Comparison of ENCODE assay signal across 9 cellular contexts in genomic region chr11:69888671-69889076, GRCh38.
DNase-seq lines count a peak whose midpoint lies in the region; ATAC-seq and TF ChIP-seq lines count a peak whose summit lies in the region.
"Had no signal": no experiment of that assay in that cellular context is flagged by ENCODE, and none has a peak within 500 bp of the region (broad histone marks: within the 10 kb centered on the region; RNA-seq: fewer than 3 reads in every experiment).

No MANE protein-coding gene starts in this region.

- ATAC-seq in activated T-cell treated with anti-CD3 and anti-CD28 coated beads, Interleukin-2, amount 50 U/mL, for 4 hours, result peak; percentile 54 to 77
- no peak for ATAC-seq in omental fat pad (ENCODE audit: low FRiP score)
- ATAC-seq in HG02970 (IDR thresholded peaks at IDR 0.05; ENCODE audit: low FRiP score, unreplicated experiment), result no peak

- H3K27me3 Mint-ChIP-seq in CD8-positive, alpha-beta memory T cell, result peaks cover 7 to 30% of the 10 kb centered on the region in 2 donors
- peaks cover 38% of the 10 kb centered on the region for H3K27me3 Mint-ChIP-seq in activated T-cell treated with anti-CD3 and anti-CD28 coated beads, Interleukin-2, amount 50 U/mL, for 4 hours (ENCODE audit: low read depth)

- WGBS in thyroid gland, 2 donors, result 4 to 7% methylated on average over 3 to 5 of the region's 7 CpGs

- no peaks in the 10 kb centered on the region for H3K9me3 Mint-ChIP-seq in CD8-positive, alpha-beta memory T cell
- H3K9me3 Mint-ChIP-seq in activated T-cell treated with anti-CD3 and anti-CD28 coated beads, Interleukin-2, amount 50 U/mL, for 4 hours, result no peaks in the 10 kb centered on the region
- H3K9me3 Mint-ChIP-seq: T-helper 1 cell treated with Interleukin-12 subunit alpha and Interleukin-12 subunit beta and Interleukin-4 antibody, amounts not matched to agents 30 μg/mL and 1 μg/mL, for 36 hours had no signal

- CTCF ChIA-PET in CD8-positive, alpha-beta memory T cell (lab: Charles Lee), result interaction anchor here (0.9 kb wide), 1 partner anchor 214 kb away, joined by 3 read pairs; the partner anchor contains the start of gene LTO1

- TF ChIP-seq POLR2A in thyroid gland (IDR thresholded peaks at IDR 0.05), result no peak

- no peak overlapping the region for H3K27ac ChIP-seq in CD8-positive, alpha-beta memory T cell (ENCODE audit: low read depth, low read length)
- H3K27ac ChIP-seq in thyroid gland, result no peak overlapping the region

- peak; percentile 41 to 73 (median 52) for DNase-seq in CD8-positive, alpha-beta memory T cell
- DNase-seq in HS-5 (ENCODE audit: low read depth) (peak; percentile 23), fibroblast of peridontal ligament (ENCODE audit: extremely low read depth) (peak; percentile 52), omental fat pad (ENCODE audit: low spot score) (peak; percentile 56), thyroid gland (peak; percentile 59 to 66)
- DNase-seq in activated T-cell treated with anti-CD3 and anti-CD28 coated beads, Interleukin-2, amount 50 U/mL, for 4 hours, result peak; percentile 63

- H3K4me3 ChIP-seq in CD8-positive, alpha-beta memory T cell (ENCODE audit: low read length), result no peak overlapping the region
- no peak overlapping the region for H3K4me3 ChIP-seq in thyroid gland (replicated peaks in 1 of 3)

- peaks cover 0 to 7% (median 5%) of the 10 kb centered on the region in 3 donors for H3K4me1 Mint-ChIP-seq in CD8-positive, alpha-beta memory T cell
- H3K4me1 Mint-ChIP-seq in activated T-cell treated with anti-CD3 and anti-CD28 coated beads, Interleukin-2, amount 50 U/mL, for 4 hours (ENCODE audit: low read depth), result no peaks in the 10 kb centered on the region

- H3K4me1 ChIP-seq in CD8-positive, alpha-beta memory T cell (ENCODE audit: insufficient read depth, low read length), result no peaks in the 10 kb centered on the region
- peaks cover 0 to 4% of the 10 kb centered on the region in 2 donors for H3K4me1 ChIP-seq in thyroid gland

- no peaks in the 10 kb centered on the region for H3K9me3 ChIP-seq in CD8-positive, alpha-beta memory T cell (ENCODE audit: low read length)
- no peaks in the 10 kb centered on the region for H3K9me3 ChIP-seq in thyroid gland

- H3K27ac Mint-ChIP-seq in CD8-positive, alpha-beta memory T cell, result no peak overlapping the region
- H3K27ac Mint-ChIP-seq: T-helper 1 cell treated with Interleukin-12 subunit alpha and Interleukin-12 subunit beta and Interleukin-4 antibody, amounts not matched to agents 30 μg/mL and 1 μg/mL, for 36 hours had no signal

- H3K4me3 Mint-ChIP-seq in CD8-positive, alpha-beta memory T cell, result no peak overlapping the region
- no peak overlapping the region for H3K4me3 Mint-ChIP-seq in activated T-cell treated with anti-CD3 and anti-CD28 coated beads, Interleukin-2, amount 50 U/mL, for 4 hours
- H3K4me3 Mint-ChIP-seq: T-helper 1 cell treated with Interleukin-12 subunit alpha and Interleukin-12 subunit beta and Interleukin-4 antibody, amounts not matched to agents 30 μg/mL and 1 μg/mL, for 36 hours had no signal

- POLR2A ChIA-PET in CD8-positive, alpha-beta memory T cell (lab: Charles Lee), result no interaction called here

- TF ChIP-seq CTCF in omental fat pad (IDR thresholded peaks at IDR 0.05) (no peak), thyroid gland (IDR thresholded peaks at IDR 0.05) (peak; percentile 54 to 86 (median 66))

- H3K36me3 Mint-ChIP-seq in CD8-positive, alpha-beta memory T cell, result no peaks in the 10 kb centered on the region
- no peaks in the 10 kb centered on the region for H3K36me3 Mint-ChIP-seq in activated T-cell treated with anti-CD3 and anti-CD28 coated beads, Interleukin-2, amount 50 U/mL, for 4 hours (ENCODE audit: insufficient read depth)

- H3K27me3 ChIP-seq in CD8-positive, alpha-beta memory T cell (ENCODE audit: insufficient read depth, low read length, poor library complexity, severe bottlenecking), result peaks cover 6% of the 10 kb centered on the region
- no peaks in the 10 kb centered on the region for H3K27me3 ChIP-seq in thyroid gland

- no peaks in the 10 kb centered on the region for H3K36me3 ChIP-seq in CD8-positive, alpha-beta memory T cell (ENCODE audit: insufficient read depth, low read length)
- H3K36me3 ChIP-seq in thyroid gland, result no peaks in the 10 kb centered on the region

- intact Hi-C loops in thyroid gland (cut with DNase I), result loop anchor here (2.0 kb wide), 1 partner anchor 202 kb away; no protein-coding TSS in a partner anchor

TF ChIP-seq in PFSK-1, 5 proteins besides CTCF, POLR2A, EP300 and RAD21:
- TF ChIP-seq TAF1 (IDR thresholded peaks at IDR 0.05; ENCODE audit: borderline replicate concordance, insufficient read depth, low read length) (no peak), FOXP2 (optimal IDR thresholded peaks at IDR 0.05; ENCODE audit: borderline replicate concordance, extremely low read depth, extremely low read length, insufficient read depth) (peak; percentile 50), REST (IDR thresholded peaks at IDR 0.05; ENCODE audit: insufficient read depth in 1 of 2, low read depth in 2 of 2, low read length in 2 of 2) (no peak), POLR2AphosphoS5 (IDR thresholded peaks at IDR 0.05; ENCODE audit: low read depth, low read length) (no peak), SIN3A (IDR thresholded peaks at IDR 0.05; ENCODE audit: borderline replicate concordance, insufficient read depth, low read length) (no peak)

Comparison
In these comparisons a context has a peak if more than half of its experiments do, and no peak if none do; other contexts are left out.
1. ATAC-seq: peak in activated T-cell treated with anti-CD3 and anti-CD28 coated beads, Interleukin-2, amount 50 U/mL, for 4 hours (2 of 2); none in omental fat pad (single experiment) and HG02970 (single experiment).
2. CTCF ChIP-seq: peak in thyroid gland (6 of 6); none in omental fat pad (0 of 3).
3. Peak in every context shown above with its lines, with median percentiles within 50 percentile points of each other: DNase-seq.